In the genomic region with DNA sequence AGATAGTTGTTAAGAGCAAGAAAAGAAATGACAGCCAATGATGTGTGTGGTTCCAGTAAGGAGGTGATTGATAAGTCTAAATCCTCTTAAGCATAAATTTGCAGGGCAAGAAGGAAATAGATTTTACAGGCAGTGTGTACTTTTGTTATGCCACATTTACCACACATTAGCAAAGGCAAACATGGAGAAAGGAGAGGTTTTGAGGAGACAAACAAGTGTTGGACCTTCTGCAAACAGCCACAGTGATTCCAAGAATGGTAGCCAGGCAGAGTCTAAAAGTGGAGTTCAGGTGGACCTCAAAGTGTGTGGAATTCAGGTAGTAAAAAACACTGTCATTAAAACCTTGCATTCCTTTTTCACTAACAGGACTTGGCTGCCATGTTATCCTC, we compare ENCODE assay signal across 1 cellular context.
TF ChIP-seq lines count a peak whose summit lies in the region.

No MANE protein-coding gene starts in this region.

TF ChIP-seq in GM23338, 12 proteins besides CTCF, POLR2A, EP300 and RAD21 (continued from another document):
- TF ChIP-seq, protein P1, sequence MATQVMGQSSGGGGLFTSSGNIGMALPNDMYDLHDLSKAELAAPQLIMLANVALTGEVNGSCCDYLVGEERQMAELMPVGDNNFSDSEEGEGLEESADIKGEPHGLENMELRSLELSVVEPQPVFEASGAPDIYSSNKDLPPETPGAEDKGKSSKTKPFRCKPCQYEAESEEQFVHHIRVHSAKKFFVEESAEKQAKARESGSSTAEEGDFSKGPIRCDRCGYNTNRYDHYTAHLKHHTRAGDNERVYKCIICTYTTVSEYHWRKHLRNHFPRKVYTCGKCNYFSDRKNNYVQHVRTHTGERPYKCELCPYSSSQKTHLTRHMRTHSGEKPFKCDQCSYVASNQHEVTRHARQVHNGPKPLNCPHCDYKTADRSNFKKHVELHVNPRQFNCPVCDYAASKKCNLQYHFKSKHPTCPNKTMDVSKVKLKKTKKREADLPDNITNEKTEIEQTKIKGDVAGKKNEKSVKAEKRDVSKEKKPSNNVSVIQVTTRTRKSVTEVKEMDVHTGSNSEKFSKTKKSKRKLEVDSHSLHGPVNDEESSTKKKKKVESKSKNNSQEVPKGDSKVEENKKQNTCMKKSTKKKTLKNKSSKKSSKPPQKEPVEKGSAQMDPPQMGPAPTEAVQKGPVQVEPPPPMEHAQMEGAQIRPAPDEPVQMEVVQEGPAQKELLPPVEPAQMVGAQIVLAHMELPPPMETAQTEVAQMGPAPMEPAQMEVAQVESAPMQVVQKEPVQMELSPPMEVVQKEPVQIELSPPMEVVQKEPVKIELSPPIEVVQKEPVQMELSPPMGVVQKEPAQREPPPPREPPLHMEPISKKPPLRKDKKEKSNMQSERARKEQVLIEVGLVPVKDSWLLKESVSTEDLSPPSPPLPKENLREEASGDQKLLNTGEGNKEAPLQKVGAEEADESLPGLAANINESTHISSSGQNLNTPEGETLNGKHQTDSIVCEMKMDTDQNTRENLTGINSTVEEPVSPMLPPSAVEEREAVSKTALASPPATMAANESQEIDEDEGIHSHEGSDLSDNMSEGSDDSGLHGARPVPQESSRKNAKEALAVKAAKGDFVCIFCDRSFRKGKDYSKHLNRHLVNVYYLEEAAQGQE (IDR thresholded peaks at IDR 0.05; ENCODE audit: unreplicated experiment) = no peak
- TF ChIP-seq STAT1 (IDR thresholded peaks at IDR 0.05; ENCODE audit: unreplicated experiment) (no peak), ETS1 (IDR thresholded peaks at IDR 0.05) (no peak), ZNF114 (CRISPR knock-in tag; IDR thresholded peaks at IDR 0.05) (no peak), POLR2AphosphoS5 (IDR thresholded peaks at IDR 0.05; ENCODE audit: low read depth) (no peak), EZH2 (IDR thresholded peaks at IDR 0.05; ENCODE audit: low read depth, unreplicated experiment) (no peak)
